In genomic region chr12:68340404-68341270, GRCh38 we compare ENCODE assay signal across 1 cellular context.
TF ChIP-seq lines count a peak whose summit lies in the region.

No MANE protein-coding gene starts in this region.

TF ChIP-seq in HepG2, 621 proteins besides CTCF, POLR2A, EP300 and RAD21 (continued from another document):
- TF ChIP-seq, protein P1, sequence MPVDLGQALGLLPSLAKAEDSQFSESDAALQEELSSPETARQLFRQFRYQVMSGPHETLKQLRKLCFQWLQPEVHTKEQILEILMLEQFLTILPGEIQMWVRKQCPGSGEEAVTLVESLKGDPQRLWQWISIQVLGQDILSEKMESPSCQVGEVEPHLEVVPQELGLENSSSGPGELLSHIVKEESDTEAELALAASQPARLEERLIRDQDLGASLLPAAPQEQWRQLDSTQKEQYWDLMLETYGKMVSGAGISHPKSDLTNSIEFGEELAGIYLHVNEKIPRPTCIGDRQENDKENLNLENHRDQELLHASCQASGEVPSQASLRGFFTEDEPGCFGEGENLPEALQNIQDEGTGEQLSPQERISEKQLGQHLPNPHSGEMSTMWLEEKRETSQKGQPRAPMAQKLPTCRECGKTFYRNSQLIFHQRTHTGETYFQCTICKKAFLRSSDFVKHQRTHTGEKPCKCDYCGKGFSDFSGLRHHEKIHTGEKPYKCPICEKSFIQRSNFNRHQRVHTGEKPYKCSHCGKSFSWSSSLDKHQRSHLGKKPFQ (CRISPR knock-in tag; IDR thresholded peaks at IDR 0.05; ENCODE audit: insufficient replicate concordance), result no peak
- TF ChIP-seq KLF12 (CRISPR knock-in tag; IDR thresholded peaks at IDR 0.05; ENCODE audit: borderline replicate concordance) (no peak), MLLT10 (CRISPR knock-in tag; IDR thresholded peaks at IDR 0.05) (no peak), ELF1 (CRISPR knock-in tag; IDR thresholded peaks at IDR 0.05) (no peak), ZNF205 (CRISPR knock-in tag; IDR thresholded peaks at IDR 0.05) (no peak), ATF6 (CRISPR knock-in tag; conservative IDR thresholded peaks at IDR 0.05) (no peak), HMG20A (CRISPR knock-in tag; IDR thresholded peaks at IDR 0.05; ENCODE audit: borderline replicate concordance) (no peak), PREB (CRISPR knock-in tag; IDR thresholded peaks at IDR 0.05) (no peak), HNRNPH1 (optimal IDR thresholded peaks at IDR 0.05; ENCODE audit: low read depth, low read length) (no peak), HHEX (CRISPR knock-in tag; IDR thresholded peaks at IDR 0.05) (no peak), ONECUT2 (CRISPR knock-in tag; IDR thresholded peaks at IDR 0.05) (no peak), ZNF354B (CRISPR knock-in tag; IDR thresholded peaks at IDR 0.05) (no peak), ISX (CRISPR knock-in tag; conservative IDR thresholded peaks at IDR 0.05) (no peak), TP53 (CRISPR knock-in tag; conservative IDR thresholded peaks at IDR 0.05) (no peak), ATF2 (CRISPR knock-in tag; IDR thresholded peaks at IDR 0.05) (no peak), ZNF333 (CRISPR knock-in tag; IDR thresholded peaks at IDR 0.05; ENCODE audit: borderline replicate concordance) (no peak)
- TF ChIP-seq, protein P2, sequence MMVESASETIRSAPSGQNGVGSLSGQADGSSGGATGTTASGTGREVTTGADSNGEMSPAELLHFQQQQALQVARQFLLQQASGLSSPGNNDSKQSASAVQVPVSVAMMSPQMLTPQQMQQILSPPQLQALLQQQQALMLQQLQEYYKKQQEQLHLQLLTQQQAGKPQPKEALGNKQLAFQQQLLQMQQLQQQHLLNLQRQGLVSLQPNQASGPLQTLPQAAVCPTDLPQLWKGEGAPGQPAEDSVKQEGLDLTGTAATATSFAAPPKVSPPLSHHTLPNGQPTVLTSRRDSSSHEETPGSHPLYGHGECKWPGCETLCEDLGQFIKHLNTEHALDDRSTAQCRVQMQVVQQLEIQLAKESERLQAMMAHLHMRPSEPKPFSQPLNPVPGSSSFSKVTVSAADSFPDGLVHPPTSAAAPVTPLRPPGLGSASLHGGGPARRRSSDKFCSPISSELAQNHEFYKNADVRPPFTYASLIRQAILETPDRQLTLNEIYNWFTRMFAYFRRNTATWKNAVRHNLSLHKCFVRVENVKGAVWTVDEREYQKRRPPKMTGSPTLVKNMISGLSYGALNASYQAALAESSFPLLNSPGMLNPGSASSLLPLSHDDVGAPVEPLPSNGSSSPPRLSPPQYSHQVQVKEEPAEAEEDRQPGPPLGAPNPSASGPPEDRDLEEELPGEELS (CRISPR knock-in tag; IDR thresholded peaks at IDR 0.05), result no peak
TF ChIP-seq in HepG2: peak in this region for 0.
